8 cellular contexts compared by ENCODE assay signal in the genomic region with DNA sequence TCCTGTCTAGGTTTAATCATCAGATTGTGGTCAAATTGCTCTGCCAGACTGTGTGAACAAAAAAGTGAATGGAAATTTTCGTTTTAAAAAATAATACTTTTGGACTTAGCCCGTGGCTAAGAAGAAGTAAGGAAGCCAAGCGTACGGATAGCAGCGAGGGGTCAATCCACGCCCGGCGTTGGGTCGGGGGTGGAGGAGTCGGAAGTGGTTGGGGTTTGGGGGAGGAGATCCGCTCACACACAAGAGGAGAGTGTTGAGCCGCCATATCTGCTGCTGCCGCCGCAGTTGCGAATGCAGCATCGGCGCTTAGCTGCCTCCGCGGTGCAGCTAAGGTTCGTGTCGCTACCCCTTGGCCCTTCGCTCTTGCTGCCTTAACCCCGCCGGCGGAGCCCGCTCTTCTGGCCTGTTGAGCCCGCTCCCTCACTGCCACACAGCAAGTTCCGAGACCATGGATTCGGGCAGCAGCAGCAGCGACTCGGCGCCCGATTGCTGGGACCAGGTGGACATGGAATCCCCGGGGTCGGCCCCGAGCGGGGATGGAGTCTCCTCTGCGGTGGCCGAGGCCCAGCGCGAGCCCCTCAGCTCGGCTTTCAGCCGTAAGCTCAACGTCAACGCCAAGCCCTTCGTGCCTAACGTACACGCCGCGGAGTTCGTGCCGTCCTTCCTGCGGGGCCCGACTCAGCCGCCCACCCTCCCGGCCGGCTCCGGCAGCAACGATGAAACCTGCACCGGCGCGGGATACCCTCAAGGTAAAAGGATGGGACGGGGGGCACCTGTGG. TPM values are rescaled to one million over a fixed set of nuclear protein-coding genes. Genes with fewer than 3 reads are reported as not detected.
DNase-seq lines count a peak whose midpoint lies in the region; ATAC-seq lines count a peak whose summit lies in the region.

GSPT2 (plus strand) TSS at position 264 of the 779 bp plus-strand sequence; CDS start at position 449, 185 bp downstream.

- peaks cover 17% of the 10 kb centered on the region for H3K4me1 Mint-ChIP-seq in activated T-cell treated with anti-CD3 and anti-CD28 coated beads, Interleukin-2, amount 50 U/mL, for 4 hours (ENCODE audit: low read depth)
- peaks cover 10 to 16% of the 10 kb centered on the region in 2 donors for H3K4me1 Mint-ChIP-seq in natural killer cell treated with Interleukin-12 subunit alpha and Interleukin-12 subunit beta and Interleukin-15 and Interleukin-18, amount 100 ng/mL, for 72 hours (ENCODE audit: low read depth in 2 of 2)

- peaks cover 14% of the 10 kb centered on the region for H3K36me3 Mint-ChIP-seq in activated T-cell treated with anti-CD3 and anti-CD28 coated beads, Interleukin-2, amount 50 U/mL, for 4 hours (ENCODE audit: insufficient read depth)
- peaks cover 25% of the 10 kb centered on the region for H3K36me3 Mint-ChIP-seq in natural killer cell treated with Interleukin-12 subunit alpha and Interleukin-12 subunit beta and Interleukin-15 and Interleukin-18, amount 100 ng/mL, for 72 hours

- H3K4me3 Mint-ChIP-seq in activated T-cell treated with anti-CD3 and anti-CD28 coated beads, Interleukin-2, amount 50 U/mL, for 4 hours, result peak within 1 kb of the TSS; percentile 86
- H3K4me3 Mint-ChIP-seq in natural killer cell treated with Interleukin-12 subunit alpha and Interleukin-12 subunit beta and Interleukin-15 and Interleukin-18, amount 100 ng/mL, for 72 hours, result peak within 1 kb of the TSS; percentile 94

- peak; percentile 52 for DNase-seq in A172 (ENCODE audit: low spot score)
- DNase-seq in NCI-H748 treated with DMSO at 0.1 percent for 48 hours (lab: John Stamatoyannopoulos, UW), result peak; percentile 21
- peak; percentile 27 for DNase-seq in activated T-cell treated with anti-CD3 and anti-CD28 coated beads, Interleukin-2, amount 50 U/mL, for 4 hours
- DNase-seq in fibroblast of peridontal ligament (ENCODE audit: extremely low read depth), result peak; percentile 75
- peak; percentile 74 for DNase-seq in natural killer cell treated with Interleukin-12 subunit alpha and Interleukin-12 subunit beta and Interleukin-15 and Interleukin-18, amount 100 ng/mL, for 72 hours (ENCODE audit: low spot score)
- DNase-seq in stimulated activated naive CD4-positive, alpha-beta T cell treated with Interleukin-2 at 50 U/mL for 16 hours (lab: John Stamatoyannopoulos, UW), result peak; percentile 46

- H3K9me3 Mint-ChIP-seq in activated T-cell treated with anti-CD3 and anti-CD28 coated beads, Interleukin-2, amount 50 U/mL, for 4 hours, result peaks cover 23% of the 10 kb centered on the region
- H3K9me3 Mint-ChIP-seq in natural killer cell treated with Interleukin-12 subunit alpha and Interleukin-12 subunit beta and Interleukin-15 and Interleukin-18, amount 100 ng/mL, for 72 hours, result no peaks in the 10 kb centered on the region

- no peaks in the 10 kb centered on the region for H3K27me3 Mint-ChIP-seq in activated T-cell treated with anti-CD3 and anti-CD28 coated beads, Interleukin-2, amount 50 U/mL, for 4 hours (ENCODE audit: low read depth)
- H3K27me3 Mint-ChIP-seq in natural killer cell treated with Interleukin-12 subunit alpha and Interleukin-12 subunit beta and Interleukin-15 and Interleukin-18, amount 100 ng/mL, for 72 hours, result peaks cover 18 to 21% of the 10 kb centered on the region in 2 donors

- ATAC-seq in GM18519 (IDR thresholded peaks at IDR 0.05; ENCODE audit: low FRiP score, unreplicated experiment) (peak; percentile 87), HG03060 (IDR thresholded peaks at IDR 0.05; ENCODE audit: low read depth, unreplicated experiment) (peak; percentile 80)
- peak; percentile 94 for ATAC-seq in activated T-cell treated with anti-CD3 and anti-CD28 coated beads, Interleukin-2, amount 50 U/mL, for 4 hours
- peak; percentile 95 to 99 for ATAC-seq in natural killer cell treated with Interleukin-12 subunit alpha and Interleukin-12 subunit beta and Interleukin-15 and Interleukin-18, amount 100 ng/mL, for 72 hours

- peak within 1 kb of the TSS; percentile 35 to 77 for H3K27ac Mint-ChIP-seq in natural killer cell treated with Interleukin-12 subunit alpha and Interleukin-12 subunit beta and Interleukin-15 and Interleukin-18, amount 100 ng/mL, for 72 hours

RNA-seq across cellular contexts. Expression of gene GSPT2, which starts in this region (rescaled TPM):
- 7.3 and 8.7 TPM in 2 replicates for total RNA-seq in A172 (2014; rRNA removed; shearing (Covaris generic))
- 1 to 10 TPM; 7.8 to 8.2 (median 8.2) TPM for total RNA-seq in activated T-cell treated with anti-CD3 and anti-CD28 coated beads, Interleukin-2, amount 50 U/mL, for 4 hours
- 10 to 100 TPM in 1 of 2 donors, 1 to 10 TPM in 1; 9.8 to 12.2 TPM for total RNA-seq in natural killer cell treated with Interleukin-12 subunit alpha and Interleukin-12 subunit beta and Interleukin-15 and Interleukin-18, amount 100 ng/mL, for 72 hours

Comparison
In these comparisons a context has a peak if more than half of its experiments do, and no peak if none do; other contexts are left out.
1. Peak in every context shown above with its lines: DNase-seq and ATAC-seq.
2. DNase-seq: peak in every context shown above with its lines; median percentile 75 in fibroblast of peridontal ligament; 74 in natural killer cell treated with Interleukin-12 subunit alpha and Interleukin-12 subunit beta and Interleukin-15 and Interleukin-18, amount 100 ng/mL, for 72 hours; 52 in A172; 46 in stimulated activated naive CD4-positive, alpha-beta T cell treated with Interleukin-2 at 50 U/mL for 16 hours; 27 in activated T-cell treated with anti-CD3 and anti-CD28 coated beads, Interleukin-2, amount 50 U/mL, for 4 hours; 21 in NCI-H748 treated with DMSO at 0.1 percent for 48 hours.